ENCODE assay signal across 2 cellular contexts in the genomic region with DNA sequence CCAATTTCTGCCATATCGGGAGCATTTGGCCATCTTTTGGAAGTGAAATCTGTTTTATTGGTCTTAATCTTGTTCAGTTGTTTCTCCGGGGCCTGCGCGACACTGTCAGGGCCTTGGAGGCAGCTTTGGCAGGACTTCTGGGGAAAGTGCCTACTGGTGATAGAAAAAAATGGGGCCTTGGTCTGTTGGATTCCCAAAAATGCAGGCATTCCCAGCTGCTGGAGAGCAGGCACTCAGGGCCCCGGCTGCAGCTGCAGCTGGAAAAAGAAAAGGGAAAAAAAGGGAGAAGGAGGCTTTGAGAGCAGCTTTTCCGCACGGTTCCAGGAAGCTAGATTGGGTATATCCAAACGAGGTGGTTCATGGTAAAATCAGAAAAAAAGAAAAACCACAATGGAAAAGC.
A peak's percentile ranks its signal among the peaks of the same experiment; 100 is the strongest.
TF ChIP-seq lines count a peak whose summit lies in the region.

No MANE protein-coding gene starts in this region.

TF ChIP-seq in GM23338, 12 proteins besides CTCF, POLR2A, EP300 and RAD21:
- TF ChIP-seq STAT1 (IDR thresholded peaks at IDR 0.05; ENCODE audit: unreplicated experiment): no peak
- TF ChIP-seq EZH2phosphoT487 (IDR thresholded peaks at IDR 0.05; ENCODE audit: unreplicated experiment): no peak
- no peak for TF ChIP-seq ETS1 (IDR thresholded peaks at IDR 0.05)
- no peak for TF ChIP-seq POLR2AphosphoS5 (IDR thresholded peaks at IDR 0.05; ENCODE audit: low read depth)
- TF ChIP-seq, protein P1, sequence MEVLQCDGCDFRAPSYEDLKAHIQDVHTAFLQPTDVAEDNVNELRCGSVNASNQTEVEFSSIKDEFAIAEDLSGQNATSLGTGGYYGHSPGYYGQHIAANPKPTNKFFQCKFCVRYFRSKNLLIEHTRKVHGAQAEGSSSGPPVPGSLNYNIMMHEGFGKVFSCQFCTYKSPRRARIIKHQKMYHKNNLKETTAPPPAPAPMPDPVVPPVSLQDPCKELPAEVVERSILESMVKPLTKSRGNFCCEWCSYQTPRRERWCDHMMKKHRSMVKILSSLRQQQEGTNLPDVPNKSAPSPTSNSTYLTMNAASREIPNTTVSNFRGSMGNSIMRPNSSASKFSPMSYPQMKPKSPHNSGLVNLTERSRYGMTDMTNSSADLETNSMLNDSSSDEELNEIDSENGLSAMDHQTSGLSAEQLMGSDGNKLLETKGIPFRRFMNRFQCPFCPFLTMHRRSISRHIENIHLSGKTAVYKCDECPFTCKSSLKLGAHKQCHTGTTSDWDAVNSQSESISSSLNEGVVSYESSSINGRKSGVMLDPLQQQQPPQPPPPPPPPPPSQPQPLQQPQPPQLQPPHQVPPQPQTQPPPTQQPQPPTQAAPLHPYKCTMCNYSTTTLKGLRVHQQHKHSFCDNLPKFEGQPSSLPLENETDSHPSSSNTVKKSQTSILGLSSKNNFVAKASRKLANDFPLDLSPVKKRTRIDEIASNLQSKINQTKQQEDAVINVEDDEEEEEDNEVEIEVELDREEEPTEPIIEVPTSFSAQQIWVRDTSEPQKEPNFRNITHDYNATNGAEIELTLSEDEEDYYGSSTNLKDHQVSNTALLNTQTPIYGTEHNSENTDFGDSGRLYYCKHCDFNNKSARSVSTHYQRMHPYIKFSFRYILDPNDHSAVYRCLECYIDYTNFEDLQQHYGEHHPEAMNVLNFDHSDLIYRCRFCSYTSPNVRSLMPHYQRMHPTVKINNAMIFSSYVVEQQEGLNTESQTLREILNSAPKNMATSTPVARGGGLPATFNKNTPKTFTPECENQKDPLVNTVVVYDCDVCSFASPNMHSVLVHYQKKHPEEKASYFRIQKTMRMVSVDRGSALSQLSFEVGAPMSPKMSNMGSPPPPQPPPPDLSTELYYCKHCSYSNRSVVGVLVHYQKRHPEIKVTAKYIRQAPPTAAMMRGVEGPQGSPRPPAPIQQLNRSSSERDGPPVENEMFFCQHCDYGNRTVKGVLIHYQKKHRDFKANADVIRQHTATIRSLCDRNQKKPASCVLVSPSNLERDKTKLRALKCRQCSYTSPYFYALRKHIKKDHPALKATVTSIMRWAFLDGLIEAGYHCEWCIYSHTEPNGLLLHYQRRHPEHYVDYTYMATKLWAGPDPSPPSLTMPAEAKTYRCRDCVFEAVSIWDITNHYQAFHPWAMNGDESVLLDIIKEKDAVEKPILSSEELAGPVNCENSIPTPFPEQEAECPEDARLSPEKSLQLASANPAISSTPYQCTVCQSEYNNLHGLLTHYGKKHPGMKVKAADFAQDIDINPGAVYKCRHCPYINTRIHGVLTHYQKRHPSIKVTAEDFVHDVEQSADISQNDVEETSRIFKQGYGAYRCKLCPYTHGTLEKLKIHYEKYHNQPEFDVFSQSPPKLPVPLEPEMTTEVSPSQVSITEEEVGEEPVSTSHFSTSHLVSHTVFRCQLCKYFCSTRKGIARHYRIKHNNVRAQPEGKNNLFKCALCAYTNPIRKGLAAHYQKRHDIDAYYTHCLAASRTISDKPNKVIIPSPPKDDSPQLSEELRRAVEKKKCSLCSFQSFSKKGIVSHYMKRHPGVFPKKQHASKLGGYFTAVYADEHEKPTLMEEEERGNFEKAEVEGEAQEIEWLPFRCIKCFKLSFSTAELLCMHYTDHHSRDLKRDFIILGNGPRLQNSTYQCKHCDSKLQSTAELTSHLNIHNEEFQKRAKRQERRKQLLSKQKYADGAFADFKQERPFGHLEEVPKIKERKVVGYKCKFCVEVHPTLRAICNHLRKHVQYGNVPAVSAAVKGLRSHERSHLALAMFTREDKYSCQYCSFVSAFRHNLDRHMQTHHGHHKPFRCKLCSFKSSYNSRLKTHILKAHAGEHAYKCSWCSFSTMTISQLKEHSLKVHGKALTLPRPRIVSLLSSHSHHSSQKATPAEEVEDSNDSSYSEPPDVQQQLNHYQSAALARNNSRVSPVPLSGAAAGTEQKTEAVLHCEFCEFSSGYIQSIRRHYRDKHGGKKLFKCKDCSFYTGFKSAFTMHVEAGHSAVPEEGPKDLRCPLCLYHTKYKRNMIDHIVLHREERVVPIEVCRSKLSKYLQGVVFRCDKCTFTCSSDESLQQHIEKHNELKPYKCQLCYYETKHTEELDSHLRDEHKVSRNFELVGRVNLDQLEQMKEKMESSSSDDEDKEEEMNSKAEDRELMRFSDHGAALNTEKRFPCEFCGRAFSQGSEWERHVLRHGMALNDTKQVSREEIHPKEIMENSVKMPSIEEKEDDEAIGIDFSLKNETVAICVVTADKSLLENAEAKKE (CRISPR knock-in tag; IDR thresholded peaks at IDR 0.05): no peak
- TF ChIP-seq CREB1 (CRISPR knock-in tag; IDR thresholded peaks at IDR 0.05; ENCODE audit: low read depth): no peak
- no peak for TF ChIP-seq JUNB (IDR thresholded peaks at IDR 0.05; ENCODE audit: unreplicated experiment)
- no peak for TF ChIP-seq EZH2 (IDR thresholded peaks at IDR 0.05; ENCODE audit: low read depth, unreplicated experiment)
- no peak for TF ChIP-seq NANOG (IDR thresholded peaks at IDR 0.05; ENCODE audit: borderline replicate concordance)
- TF ChIP-seq ZNF331 (CRISPR knock-in tag; IDR thresholded peaks at IDR 0.05; ENCODE audit: low read depth): no peak
- TF ChIP-seq ZNF114 (CRISPR knock-in tag; IDR thresholded peaks at IDR 0.05): no peak
TF ChIP-seq in GM23338: peak in this region for 0.

TF ChIP-seq in H1, 55 proteins besides CTCF, POLR2A, EP300 and RAD21:
- TF ChIP-seq TEAD4 (IDR thresholded peaks at IDR 0.05; ENCODE audit: low read depth, low read length) (peak; percentile 42; the same call in 1 of the 2 replicates), TCF12 (IDR thresholded peaks at IDR 0.05; ENCODE audit: low read depth, low read length) (0 out of 2 replicates have a peak, but pooled peaks have one; percentile 20), JUN (IDR thresholded peaks at IDR 0.05; ENCODE audit: low read depth, low read length) (no peak)
TF ChIP-seq in H1: peak in this region for 2.
